In genomic region chr10:132411561-132412253, GRCh38 we compare ENCODE assay signal across 11 cellular contexts. TPM values are rescaled to one million over a fixed set of nuclear protein-coding genes. Genes with fewer than 3 reads are reported as not detected.
DNase-seq lines count a peak whose midpoint lies in the region; ATAC-seq and TF ChIP-seq lines count a peak whose summit lies in the region.
"Had no signal": no experiment of that assay in that cellular context is flagged by ENCODE, and none has a peak within 500 bp of the region (broad histone marks: within the 10 kb centered on the region; RNA-seq: fewer than 3 reads in every experiment).

No MANE protein-coding gene starts in this region.

- ATAC-seq in left lobe of liver (peak; percentile 20), GM18520 (IDR thresholded peaks at IDR 0.05; ENCODE audit: unreplicated experiment) (no peak), GM21737 (IDR thresholded peaks at IDR 0.05; ENCODE audit: unreplicated experiment) (no peak)
- ATAC-seq in stimulated activated naive B cell treated with anti-CD40 and anti-IgM and Interleukin-4, amounts not matched to agents 10 μg/mL and 1 μg/mL and 100 μg/mL, for 72 hours (replicated peaks) = no peak

- peak overlapping the region; percentile 53 to 83 for H3K9ac ChIP-seq in colonic mucosa (ENCODE audit: low read depth in 2 of 2, low read length in 2 of 2)

- peaks cover 17 to 22% of the 10 kb centered on the region in 2 donors for H3K36me3 Mint-ChIP-seq in stimulated activated naive B cell treated with anti-CD40 and anti-IgM and Interleukin-4, amounts not matched to agents 10 μg/mL and 1 μg/mL and 100 μg/mL, for 72 hours

- no peak overlapping the region for H3K4me3 ChIP-seq in colonic mucosa

- peak overlapping the region in 1 of 2 donors; percentile 67 for H3K4me3 Mint-ChIP-seq in stimulated activated naive B cell treated with anti-CD40 and anti-IgM and Interleukin-4, amounts not matched to agents 10 μg/mL and 1 μg/mL and 100 μg/mL, for 72 hours

- no peak for TF ChIP-seq CTCF in colonic mucosa (IDR thresholded peaks at IDR 0.05)

- intact Hi-C loops in colonic mucosa (cut with DNase I) = no loop called here

- H3K4me1 ChIP-seq in colonic mucosa = peaks cover 39% of the 10 kb centered on the region

- peak; percentile 66 for DNase-seq in HT-29 (ENCODE audit: low spot score)
- DNase-seq in colonic mucosa = peak; percentile 74
- DNase-seq in left lobe of liver (ENCODE audit: low spot score) = no peak
- no peak for DNase-seq in stimulated activated naive B cell treated with anti-CD40 and anti-IgM and Interleukin-4, amounts not matched to agents 10 μg/mL and 1 μg/mL and 100 μg/mL, for 72 hours
- no peak for DNase-seq in activated CD4-positive, alpha-beta T cell treated with anti-CD3 and anti-CD28 coated beads for 48 hours
- DNase-seq in effector CD8-positive, alpha-beta T cell (lab: John Stamatoyannopoulos, UW) = no peak
- DNase-seq: activated naive CD4-positive, alpha-beta T cell treated with anti-CD3 and anti-CD28 coated beads, Interleukin-2, amount 50 U/mL, for 16 hours; Karpas-422; SHP77 had no signal

- H3K9me3 ChIP-seq in colonic mucosa = no peaks in the 10 kb centered on the region

- peaks cover 3% of the 10 kb centered on the region for H3K36me3 ChIP-seq in colonic mucosa

- H3K27ac Mint-ChIP-seq in stimulated activated naive B cell treated with anti-CD40 and anti-IgM and Interleukin-4, amounts not matched to agents 10 μg/mL and 1 μg/mL and 100 μg/mL, for 72 hours = peak overlapping the region; percentile 80

- H3K27me3 Mint-ChIP-seq in stimulated activated naive B cell treated with anti-CD40 and anti-IgM and Interleukin-4, amounts not matched to agents 10 μg/mL and 1 μg/mL and 100 μg/mL, for 72 hours = no peaks in the 10 kb centered on the region

- H3K27me3 ChIP-seq in colonic mucosa = no peaks in the 10 kb centered on the region

- H3K4me1 Mint-ChIP-seq in stimulated activated naive B cell treated with anti-CD40 and anti-IgM and Interleukin-4, amounts not matched to agents 10 μg/mL and 1 μg/mL and 100 μg/mL, for 72 hours = peaks cover 36 to 90% of the 10 kb centered on the region in 2 donors

- H3K27ac ChIP-seq in colonic mucosa = peak overlapping the region; percentile 78

- no peaks in the 10 kb centered on the region for H3K9me3 Mint-ChIP-seq in stimulated activated naive B cell treated with anti-CD40 and anti-IgM and Interleukin-4, amounts not matched to agents 10 μg/mL and 1 μg/mL and 100 μg/mL, for 72 hours

RNA-seq across cellular contexts. Expression of gene PWWP2B, which starts 14.7 kb away (rescaled TPM):
- total RNA-seq in HT-29 (2014; rRNA removed; shearing (Covaris generic)) = 73.4 and 79.9 TPM in 2 replicates
- total RNA-seq in colonic mucosa = 10 to 100 TPM; 33.8 to 61.0 TPM
- 5.8 TPM for total RNA-seq in left lobe of liver

Comparison
In these comparisons a context has a peak if more than half of its experiments do, and no peak if none do; other contexts are left out.
1. DNase-seq: peak in HT-29 (single experiment) and colonic mucosa (single experiment); none in left lobe of liver (single experiment), stimulated activated naive B cell treated with anti-CD40 and anti-IgM and Interleukin-4, amounts not matched to agents 10 μg/mL and 1 μg/mL and 100 μg/mL, for 72 hours (single experiment), activated CD4-positive, alpha-beta T cell treated with anti-CD3 and anti-CD28 coated beads for 48 hours (single experiment) and effector CD8-positive, alpha-beta T cell (single experiment).